In the genomic region with DNA sequence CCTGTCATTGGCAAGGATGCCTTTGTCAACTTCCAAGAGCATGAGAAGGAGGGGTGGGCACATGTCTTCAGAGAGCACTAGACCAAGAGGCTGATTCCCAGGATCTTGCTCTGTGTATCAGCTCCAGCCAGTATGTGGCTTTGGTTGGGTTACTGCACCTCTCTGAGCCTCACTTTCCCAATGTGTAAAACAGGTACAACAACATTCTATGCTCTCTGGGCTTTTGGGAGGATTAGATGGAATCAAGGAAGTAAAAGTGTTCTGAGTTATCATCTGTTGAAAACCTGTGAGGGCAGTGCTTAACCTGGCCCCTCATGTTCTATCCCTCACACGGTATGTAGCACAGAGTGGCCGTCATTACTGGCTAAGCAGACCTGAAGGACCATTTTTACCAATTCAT, we compare ENCODE assay signal across 27 cellular contexts.
"Had no signal": no experiment of that assay in that cellular context is flagged by ENCODE, and none has a peak within 500 bp of the region (broad histone marks: within the 10 kb centered on the region; RNA-seq: fewer than 3 reads in every experiment).

No MANE protein-coding gene starts in this region.

- ATAC-seq: left cardiac atrium; left lobe of liver; lower lobe of right lung; naive thymus-derived CD8-positive, alpha-beta T cell; pancreas; right lobe of liver; stimulated activated memory B cell treated with anti-CD40 and anti-IgM and Interleukin-4, amounts not matched to agents 10 μg/mL and 1 μg/mL and 100 μg/mL, for 72 hours; stimulated activated naive CD8-positive, alpha-beta T cell treated with anti-CD3 and anti-CD28 coated beads, Interleukin-15, amount 100 ng/mL, for 72 hours had no signal

- H3K36me3 ChIP-seq: lower lobe of right lung, pancreas, prostate gland, right lobe of liver, tibial nerve, upper lobe of left lung, vagina had no signal

- H3K9me3 ChIP-seq: pancreas, prostate gland, right lobe of liver, vagina had no signal

- H3K4me3 ChIP-seq: lower lobe of right lung, pancreas, prostate gland, right lobe of liver, smooth muscle cell, tibial nerve, upper lobe of left lung, vagina had no signal

- H3K27ac ChIP-seq: lower lobe of right lung, pancreas, prostate gland, right lobe of liver, tibial nerve, upper lobe of left lung, vagina had no signal

- H3K4me1 ChIP-seq: lower lobe of right lung, pancreas, prostate gland, right lobe of liver, tibial nerve, upper lobe of left lung, vagina had no signal

- H3K27me3 ChIP-seq: pancreas, right lobe of liver, tibial nerve, upper lobe of left lung, vagina had no signal

- FAIRE-seq: keratinocyte, pancreas had no signal

- DNase-seq: hippocampal formation; kidney glomerular epithelial cell; left cardiac atrium; lower lobe of right lung; mammary epithelial cell; mesenchymal stem cell; naive thymus-derived CD8-positive, alpha-beta T cell; nucleus accumbens; pancreas; posterior cingulate gyrus; retina; right lobe of liver; stimulated activated CD4-positive, alpha-beta T cell treated with anti-CD3 and anti-CD28 coated beads, Interleukin-1b, Interleukin-23, amount 100 ng/mL, for 48 hours; stimulated activated CD4-positive, alpha-beta T cell treated with anti-CD3 and anti-CD28 coated beads, Interleukin-2, amount 100 ng/mL, for 48 hours; stimulated activated CD4-positive, alpha-beta T cell treated with anti-CD3 and anti-CD28 coated beads, Interleukin-4, amount 100 ng/mL, for 4 hours; stimulated activated CD8-positive, alpha-beta memory T cell treated with anti-CD3 and anti-CD28 coated beads, Interleukin-4, amount 100 ng/mL, for 48 hours; stimulated activated naive CD4-positive, alpha-beta T cell treated with Interleukin-2 at 50 U/mL for 16 hours; stimulated activated naive CD8-positive, alpha-beta T cell treated with anti-CD3 and anti-CD28 coated beads, Interleukin-15, amount 100 ng/mL, for 72 hours; substantia nigra; upper lobe of left lung had no signal

- H3K4me2 ChIP-seq: smooth muscle cell had no signal
